In the genomic region with DNA sequence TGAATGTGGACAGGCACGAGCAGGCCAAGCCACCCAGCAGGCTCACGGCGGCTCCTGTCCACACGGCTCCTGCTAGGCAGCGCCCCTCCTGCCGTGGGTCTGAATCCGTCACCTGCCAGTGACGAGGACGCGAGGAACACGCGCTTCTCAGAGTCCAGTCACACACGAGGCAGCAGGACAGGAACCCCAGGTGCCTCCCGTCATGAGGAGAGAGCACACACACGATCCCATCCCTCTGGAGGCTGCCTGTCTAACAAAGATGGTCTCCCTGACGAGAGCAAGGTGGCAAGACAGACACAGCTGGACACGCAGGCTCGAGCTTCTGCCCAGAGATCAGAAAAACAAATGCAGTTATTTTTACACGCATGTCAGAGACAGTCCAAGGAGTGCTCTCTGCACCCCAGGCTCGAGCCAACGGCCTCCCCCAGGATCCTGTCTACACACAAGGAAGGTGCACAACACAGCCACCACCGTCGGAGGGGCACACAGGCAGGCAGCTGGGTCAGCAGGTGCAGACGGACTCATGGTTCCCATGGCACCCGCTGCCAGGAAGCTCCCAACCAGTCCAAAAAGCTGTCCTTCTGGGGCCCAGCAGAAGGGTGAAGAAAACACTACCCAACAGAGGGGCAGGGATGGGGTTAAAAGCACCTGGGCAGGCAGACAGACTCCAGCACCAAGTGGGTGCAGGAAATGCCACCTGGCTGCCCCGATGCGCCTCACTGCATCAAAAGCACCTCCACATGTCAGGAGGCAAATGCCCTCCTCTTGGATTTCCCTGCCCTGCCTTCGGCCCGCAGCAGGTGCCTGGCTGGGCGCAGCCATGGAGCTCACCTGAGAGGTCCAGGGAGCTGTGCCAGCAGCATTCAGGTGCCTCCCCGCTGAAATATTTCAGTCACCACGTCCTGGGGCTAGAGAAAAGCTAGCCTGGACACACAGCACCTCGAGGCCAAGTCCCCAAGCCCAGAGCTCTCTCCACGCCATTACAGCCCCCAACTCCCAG, we compare ENCODE assay signal across 22 cellular contexts.
DNase-seq lines count a peak whose midpoint lies in the region; ATAC-seq, FAIRE-seq and TF ChIP-seq lines count a peak whose summit lies in the region.
"Had no signal": no experiment of that assay in that cellular context is flagged by ENCODE, and none has a peak within 500 bp of the region (broad histone marks: within the 10 kb centered on the region; RNA-seq: fewer than 3 reads in every experiment).

No MANE protein-coding gene starts in this region.

- FAIRE-seq in H1 (lab: Jason Lieb, UNC) (no peak), urothelium cell line (lab: Jason Lieb, UNC) (peak; percentile 92)
- FAIRE-seq: keratinocyte, RCC 7860 had no signal

- TF ChIP-seq CTCF in right atrium auricular region (IDR thresholded peaks at IDR 0.05): no peak
- no peak for TF ChIP-seq CTCF in H1 (IDR thresholded peaks at IDR 0.05; ENCODE audit: control extremely low read depth in 1 of 3, insufficient read depth in 1 of 3, low read depth in 1 of 3, low read length in 3 of 3)

- H3K4ac ChIP-seq in H1 (replicated peaks; ENCODE audit: insufficient read length, low read depth, low read length): peak overlapping the region; percentile 64

- H3K79me2 ChIP-seq in H1 (ENCODE audit: control insufficient read depth in 1 of 2, insufficient read depth in 2 of 2, low read length in 2 of 2): no peaks in the 10 kb centered on the region

- H3K27ac ChIP-seq in right atrium auricular region (no peak overlapping the region), HUES6 (ENCODE audit: low read depth, low read length) (0 out of 2 replicates have a peak overlapping the region, but pooled peaks have one; percentile 10), H1 (ENCODE audit: low read depth, low read length) (no peak overlapping the region; the same call in 1 of the 2 replicates)
- H3K27ac ChIP-seq: esophagus muscularis mucosa, gastrocnemius medialis, HL-60, ovary, sigmoid colon, testis had no signal

- no peaks in the 10 kb centered on the region for H3K9me3 Mint-ChIP-seq in T-helper 2 cell treated with Interferon-gamma antibody and Interleukin-4, amounts not matched to agents 5 μg/mL and 100 μg/mL, for 36 hours
- no peaks in the 10 kb centered on the region for H3K9me3 Mint-ChIP-seq in activated CD4-positive, alpha-beta memory T cell treated with anti-CD3 and anti-CD28 coated beads for 36 hours
- H3K9me3 Mint-ChIP-seq: activated naive CD4-positive, alpha-beta T cell treated with anti-CD3 and anti-CD28 coated beads, Interleukin-2, amount 50 U/mL, for 24 hours; CD4-positive, alpha-beta T cell; stimulated activated memory B cell treated with anti-CD40 and anti-IgM and Interleukin-4, amounts not matched to agents 10 μg/mL and 1 μg/mL and 100 μg/mL, for 72 hours had no signal

- H3K36me3 Mint-ChIP-seq in T-helper 2 cell treated with Interferon-gamma antibody and Interleukin-4, amounts not matched to agents 5 μg/mL and 100 μg/mL, for 36 hours (ENCODE audit: low read depth): no peaks in the 10 kb centered on the region
- no peaks in the 10 kb centered on the region for H3K36me3 Mint-ChIP-seq in activated CD4-positive, alpha-beta memory T cell treated with anti-CD3 and anti-CD28 coated beads for 36 hours

- no peaks in the 10 kb centered on the region for H3K9me3 ChIP-seq in right atrium auricular region
- H3K9me3 ChIP-seq in HUES6 (ENCODE audit: control insufficient read depth, insufficient read depth, low read depth, low read length): no peaks in the 10 kb centered on the region
- H3K9me3 ChIP-seq in H1 (ENCODE audit: insufficient read depth in 2 of 2, low read depth in 1 of 2, low read length in 1 of 2): no peaks in the 10 kb centered on the region
- H3K9me3 ChIP-seq: esophagus muscularis mucosa, gastrocnemius medialis, ovary, sigmoid colon, testis had no signal

- H3K36me3 ChIP-seq in right atrium auricular region: peaks cover 3% of the 10 kb centered on the region
- peaks cover 25% of the 10 kb centered on the region for H3K36me3 ChIP-seq in HUES6 (ENCODE audit: control insufficient read depth, insufficient read depth, low read length)
- peaks cover 0 to 2% (median 0%) of the 10 kb centered on the region in 4 experiments; a peak in 4 of 8 replicates for H3K36me3 ChIP-seq in H1 (ENCODE audit: control insufficient read depth in 2 of 4, insufficient read depth in 4 of 4, low read length in 3 of 4)
- H3K36me3 ChIP-seq: gastrocnemius medialis, ovary had no signal

- intact Hi-C loops in Right ventricle myocardium inferior (cut with DNase I): no loop called here
- intact Hi-C loops in activated CD4-positive, alpha-beta memory T cell treated with anti-CD3 and anti-CD28 coated beads for 36 hours (cut with micrococcal nuclease): no loop called here

- H3K4me2 ChIP-seq in H1 (ENCODE audit: insufficient read depth in 1 of 2, low read depth in 2 of 2, low read length in 2 of 2): no peak overlapping the region

- no peak overlapping the region for H2BK120ac ChIP-seq in H1 (replicated peaks; ENCODE audit: low read depth, low read length)

- H3K23ac ChIP-seq in H1 (ENCODE audit: insufficient read length): no peak overlapping the region

- no peak overlapping the region for H3K4me3 Mint-ChIP-seq in T-helper 2 cell treated with Interferon-gamma antibody and Interleukin-4, amounts not matched to agents 5 μg/mL and 100 μg/mL, for 36 hours
- H3K4me3 Mint-ChIP-seq in activated CD4-positive, alpha-beta memory T cell treated with anti-CD3 and anti-CD28 coated beads for 36 hours: no peak overlapping the region
- H3K4me3 Mint-ChIP-seq: activated naive CD4-positive, alpha-beta T cell treated with anti-CD3 and anti-CD28 coated beads, Interleukin-2, amount 50 U/mL, for 24 hours; CD4-positive, alpha-beta T cell; stimulated activated memory B cell treated with anti-CD40 and anti-IgM and Interleukin-4, amounts not matched to agents 10 μg/mL and 1 μg/mL and 100 μg/mL, for 72 hours had no signal

- POLR2A ChIA-PET in H1 (lab: Charles Lee; ENCODE audit: partially characterized antibody): interaction anchor here (0.7 to 1.3 kb wide), 2 partner anchors 11 to 65 kb away, joined by 3 read pairs; no protein-coding TSS in a partner anchor
- POLR2A ChIA-PET in activated CD4-positive, alpha-beta memory T cell treated with anti-CD3 and anti-CD28 coated beads for 36 hours (lab: Charles Lee): interaction anchor here (0.5 kb wide), 1 partner anchor 175 kb away, joined by 3 read pairs; no protein-coding TSS in a partner anchor

- no peak overlapping the region for H3K18ac ChIP-seq in H1 (ENCODE audit: extremely low read depth, low read length)

- no peak overlapping the region for H3K14ac ChIP-seq in H1 (ENCODE audit: insufficient read length)

- H4K5ac ChIP-seq in H1 (ENCODE audit: insufficient read length, low read depth, low read length): no peak overlapping the region

- CTCF ChIA-PET in H1 (lab: Charles Lee; ENCODE audit: partially characterized antibody): interaction anchor here (0.8 to 4.9 kb wide), 13 partner anchors 10 to 178 kb away, joined by 3 to 28 read pairs (median 3); no protein-coding TSS in a partner anchor
- CTCF ChIA-PET in activated CD4-positive, alpha-beta memory T cell treated with anti-CD3 and anti-CD28 coated beads for 36 hours (lab: Charles Lee): no interaction called here

- H3K79me1 ChIP-seq in H1 (ENCODE audit: low read depth, low read length): no peaks in the 10 kb centered on the region; the same call in 1 of the 2 replicates

- TF ChIP-seq EP300 in H1 (IDR thresholded peaks at IDR 0.05; ENCODE audit: borderline replicate concordance in 1 of 2, low read depth in 2 of 2, low read length in 2 of 2): no peak

- peaks cover 0 to 2% of the 10 kb centered on the region in 2 experiments for H4K20me1 ChIP-seq in H1 (replicated peaks in 1 of 2; ENCODE audit: control insufficient read depth in 1 of 2, insufficient read depth in 2 of 2, low read length in 2 of 2)

- H3K4me3 ChIP-seq in right atrium auricular region: no peak overlapping the region
- no peak overlapping the region for H3K4me3 ChIP-seq in HUES6 (ENCODE audit: low read depth, low read length)
- no peak overlapping the region for H3K4me3 ChIP-seq in H1 (ENCODE audit: extremely low read depth in 1 of 4, insufficient read depth in 2 of 4, low read depth in 3 of 4, low read length in 4 of 4)
- H3K4me3 ChIP-seq: esophagus muscularis mucosa, gastrocnemius medialis, ovary, sigmoid colon, testis had no signal

- ATAC-seq in Right ventricle myocardium inferior: peak; percentile 30
- ATAC-seq: stimulated activated memory B cell treated with anti-CD40 and anti-IgM and Interleukin-4, amounts not matched to agents 10 μg/mL and 1 μg/mL and 100 μg/mL, for 72 hours had no signal

- no peaks in the 10 kb centered on the region for H3K4me1 Mint-ChIP-seq in T-helper 2 cell treated with Interferon-gamma antibody and Interleukin-4, amounts not matched to agents 5 μg/mL and 100 μg/mL, for 36 hours (ENCODE audit: low read depth)
- no peaks in the 10 kb centered on the region for H3K4me1 Mint-ChIP-seq in activated CD4-positive, alpha-beta memory T cell treated with anti-CD3 and anti-CD28 coated beads for 36 hours (ENCODE audit: low read depth)
- H3K4me1 Mint-ChIP-seq: activated naive CD4-positive, alpha-beta T cell treated with anti-CD3 and anti-CD28 coated beads, Interleukin-2, amount 50 U/mL, for 24 hours had no signal

- no peak for TF ChIP-seq RAD21 in H1 (IDR thresholded peaks at IDR 0.05 in 1 of 2, conservative IDR thresholded peaks at IDR 0.05 in 1 of 2; ENCODE audit: low read depth in 2 of 2, low read length in 2 of 2)

- H2BK15ac ChIP-seq in H1 (ENCODE audit: low read length): no peak overlapping the region

- H3K27me3 Mint-ChIP-seq in T-helper 2 cell treated with Interferon-gamma antibody and Interleukin-4, amounts not matched to agents 5 μg/mL and 100 μg/mL, for 36 hours (ENCODE audit: low read depth): no peaks in the 10 kb centered on the region
- no peaks in the 10 kb centered on the region for H3K27me3 Mint-ChIP-seq in activated CD4-positive, alpha-beta memory T cell treated with anti-CD3 and anti-CD28 coated beads for 36 hours
- H3K27me3 Mint-ChIP-seq: activated naive CD4-positive, alpha-beta T cell treated with anti-CD3 and anti-CD28 coated beads, Interleukin-2, amount 50 U/mL, for 24 hours; CD4-positive, alpha-beta T cell; stimulated activated memory B cell treated with anti-CD40 and anti-IgM and Interleukin-4, amounts not matched to agents 10 μg/mL and 1 μg/mL and 100 μg/mL, for 72 hours had no signal

- H3K27ac Mint-ChIP-seq in T-helper 2 cell treated with Interferon-gamma antibody and Interleukin-4, amounts not matched to agents 5 μg/mL and 100 μg/mL, for 36 hours: no peak overlapping the region
- H3K27ac Mint-ChIP-seq in activated CD4-positive, alpha-beta memory T cell treated with anti-CD3 and anti-CD28 coated beads for 36 hours: no peak overlapping the region
- H3K27ac Mint-ChIP-seq: activated naive CD4-positive, alpha-beta T cell treated with anti-CD3 and anti-CD28 coated beads, Interleukin-2, amount 50 U/mL, for 24 hours; CD4-positive, alpha-beta T cell; stimulated activated memory B cell treated with anti-CD40 and anti-IgM and Interleukin-4, amounts not matched to agents 10 μg/mL and 1 μg/mL and 100 μg/mL, for 72 hours had no signal

- H3K27me3 ChIP-seq in right atrium auricular region (no peaks in the 10 kb centered on the region), HUES6 (ENCODE audit: control insufficient read depth, insufficient read depth, low read length) (no peaks in the 10 kb centered on the region), H1 (replicated peaks in 1 of 4; ENCODE audit: control insufficient read depth in 3 of 4, extremely low read depth in 1 of 4, insufficient read depth in 3 of 4, low read length in 3 of 4) (no peaks in the 10 kb centered on the region)
- H3K27me3 ChIP-seq: esophagus muscularis mucosa, gastrocnemius medialis, ovary, sigmoid colon, testis had no signal

- WGBS in H1 (ENCODE audit: extremely low coverage in 1 of 2, insufficient coverage in 1 of 2, insufficient read length in 1 of 2, insufficient replicate concordance in 2 of 2, low coverage in 1 of 2, low lambda C conversion rate in 2 of 2, missing lambda C conversion rate in 1 of 2), 2 experiments: 91% methylated on average over 32 of the region's 34 CpGs; no CpG with 5 or more reads in 1 of the 2 experiments

- TF ChIP-seq POLR2A in H1 (IDR thresholded peaks at IDR 0.05; ENCODE audit: control extremely low read depth in 1 of 2, low read depth in 2 of 2, low read length in 2 of 2): no peak

- DNase-seq in Right ventricle myocardium inferior (ENCODE audit: missing footprints): no peak
- DNase-seq in right atrium auricular region (ENCODE audit: low spot score): no peak
- DNase-seq in H1 (ENCODE audit: low read depth in 1 of 2, low spot score in 2 of 2): no peak
- no peak for DNase-seq in urothelium cell line (ENCODE audit: low spot score)
- DNase-seq in T-helper 2 cell treated with Interferon-gamma antibody and Interleukin-4, amounts not matched to agents 5 μg/mL and 100 μg/mL, for 36 hours (ENCODE audit: low spot score): no peak
- DNase-seq in activated CD4-positive, alpha-beta memory T cell treated with anti-CD3 and anti-CD28 coated beads for 36 hours: no peak
- DNase-seq: activated T-cell treated with anti-CD3 and anti-CD28 coated beads, Interleukin-2, amount 50 U/mL, for 48 hours; CD4-positive, alpha-beta T cell; DND-41; effector memory CD4-positive, alpha-beta T cell; gastrocnemius medialis; NCI-H2029 treated with DMSO at 0.1 percent for 48 hours; ovary; sigmoid colon; testis had no signal

- H3K4me1 ChIP-seq in right atrium auricular region (no peaks in the 10 kb centered on the region), HUES6 (ENCODE audit: control insufficient read depth, insufficient read depth, low read length) (no peaks in the 10 kb centered on the region), H1 (replicated peaks in 1 of 4; ENCODE audit: control insufficient read depth in 3 of 4, insufficient read depth in 4 of 4, low read length in 3 of 4) (no peaks in the 10 kb centered on the region)
- H3K4me1 ChIP-seq: sigmoid colon, testis had no signal

- H3K56ac ChIP-seq in H1 (replicated peaks; ENCODE audit: insufficient read length, low read depth, low read length): no peak overlapping the region

- H2AK5ac ChIP-seq in H1 (ENCODE audit: low read depth, low read length): no peak overlapping the region

- no peak overlapping the region for H2BK12ac ChIP-seq in H1 (ENCODE audit: low read depth, low read length)

- H4K8ac ChIP-seq in H1 (ENCODE audit: extremely low read depth, insufficient read depth, low read length): peak overlapping the region; percentile 14

- H2AFZ ChIP-seq in H1 (ENCODE audit: low read length): no peak overlapping the region

- H2BK5ac ChIP-seq in H1 (ENCODE audit: low read depth, low read length): peak overlapping the region; percentile 35; the same call in 1 of the 2 replicates

- no peak overlapping the region for H4K91ac ChIP-seq in H1 (replicated peaks; ENCODE audit: insufficient read length, low read length)

- H3K9ac ChIP-seq in HUES6 (ENCODE audit: low read length) (peak overlapping the region; percentile 9), H1 (replicated peaks in 1 of 4; ENCODE audit: extremely low read depth in 1 of 4, low read depth in 3 of 4, low read length in 3 of 4) (no peak overlapping the region)

- no peak overlapping the region for H2BK20ac ChIP-seq in H1 (ENCODE audit: low read length)

- no peaks in the 10 kb centered on the region for H3K23me2 ChIP-seq in H1 (ENCODE audit: low read depth, low read length)
